Comparison of ENCODE assay signal across 31 cellular contexts in genomic region chr7:142983825-142984224, GRCh38. TPM values are rescaled to one million over a fixed set of nuclear protein-coding genes. Genes with fewer than 3 reads are reported as not detected.
"Had no signal": no experiment of that assay in that cellular context is flagged by ENCODE, and none has a peak within 500 bp of the region (broad histone marks: within the 10 kb centered on the region; RNA-seq: fewer than 3 reads in every experiment).

No MANE protein-coding gene starts in this region.

- H3K4me1 Mint-ChIP-seq: activated CD4-positive, alpha-beta memory T cell treated with anti-CD3 and anti-CD28 coated beads, Interleukin-2, amount 10 ng/mL, durations not matched to agents 7 days and 5 days; activated CD4-positive, alpha-beta T cell treated with anti-CD3 and anti-CD28 coated beads for 36 hours; activated T-helper 17 cell treated with anti-CD3 and anti-CD28 coated beads, Interleukin-2, amount 50 U/mL, for 72 hours; T-cell had no signal

- H3K36me3 Mint-ChIP-seq: activated naive CD8-positive, alpha-beta T cell; T-cell had no signal

- H3K9me3 Mint-ChIP-seq: activated CD4-positive, alpha-beta memory T cell treated with anti-CD3 and anti-CD28 coated beads, Interleukin-2, amount 10 ng/mL, durations not matched to agents 7 days and 5 days had no signal

- H3K36me3 ChIP-seq: brain microvascular endothelial cell, cardiac muscle cell had no signal

- DNase-seq: activated CD4-positive, alpha-beta memory T cell treated with anti-CD3 and anti-CD28 coated beads, Interleukin-2, amount 10 ng/mL, durations not matched to agents 7 days and 5 days; activated CD4-positive, alpha-beta T cell treated with anti-CD3 and anti-CD28 coated beads for 36 hours; activated CD4-positive, alpha-beta T cell treated with anti-CD3 and anti-CD28 coated beads, Interleukin-2, amount 50 U/mL, for 1 hour; activated gamma-delta T cell; activated naive CD4-positive, alpha-beta T cell treated with anti-CD3 and anti-CD28 coated beads for 36 hours; activated T-cell treated with anti-CD3 and anti-CD28 coated beads for 4 hours; activated T-cell treated with anti-CD3 and anti-CD28 coated beads, Interleukin-2, amount 50 U/mL, for 48 hours; amygdala; brain microvascular endothelial cell; Kasumi-1; NCI-H1092; NCI-H1417; NCI-H1930; NCI-H2107; NCI-H345; NCI-H510A; NCI-H526 treated with DMSO at 0.1 percent for 48 hours; NCI-H82; RPMI8226; T-cell had no signal

- H3K27ac Mint-ChIP-seq: activated CD4-positive, alpha-beta memory T cell treated with anti-CD3 and anti-CD28 coated beads, Interleukin-2, amount 10 ng/mL, durations not matched to agents 7 days and 5 days; activated CD4-positive, alpha-beta T cell treated with anti-CD3 and anti-CD28 coated beads for 36 hours; activated naive CD4-positive, alpha-beta T cell treated with anti-CD3 and anti-CD28 coated beads for 36 hours; activated naive CD8-positive, alpha-beta T cell; activated T-helper 17 cell treated with anti-CD3 and anti-CD28 coated beads, Interleukin-2, amount 50 U/mL, for 72 hours; T-cell had no signal

- H3K4me3 Mint-ChIP-seq: activated CD4-positive, alpha-beta memory T cell treated with anti-CD3 and anti-CD28 coated beads, Interleukin-2, amount 10 ng/mL, durations not matched to agents 7 days and 5 days; activated CD4-positive, alpha-beta T cell treated with anti-CD3 and anti-CD28 coated beads for 36 hours; activated naive CD4-positive, alpha-beta T cell treated with anti-CD3 and anti-CD28 coated beads for 36 hours; activated naive CD8-positive, alpha-beta T cell; activated T-helper 17 cell treated with anti-CD3 and anti-CD28 coated beads, Interleukin-2, amount 50 U/mL, for 72 hours; T-cell had no signal

- H3K4me3 ChIP-seq: cardiac muscle cell, SK-N-MC had no signal

- ATAC-seq: activated CD4-positive, alpha-beta T cell treated with anti-CD3 and anti-CD28 coated beads for 36 hours; activated T-helper 17 cell treated with anti-CD3 and anti-CD28 coated beads, Interleukin-2, amount 50 U/mL, for 72 hours; Panc1; Right ventricle myocardium inferior; T-cell had no signal

- H3K27ac ChIP-seq: brain microvascular endothelial cell, cardiac muscle cell, SK-N-MC, VCaP had no signal

- H3K27me3 ChIP-seq: brain microvascular endothelial cell, cardiac muscle cell had no signal

RNA-seq across cellular contexts. Expression of gene KEL, which starts 21.7 kb away (rescaled TPM):
- total RNA-seq: M059J had no signal

RNA-seq across cellular contexts. Expression of gene OR9A2, which starts 43.1 kb away (rescaled TPM):
- total RNA-seq: activated CD4-positive, alpha-beta memory T cell treated with anti-CD3 and anti-CD28 coated beads, Interleukin-2, amount 10 ng/mL, durations not matched to agents 7 days and 5 days; activated CD4-positive, alpha-beta T cell treated with anti-CD3 and anti-CD28 coated beads for 36 hours; activated CD8-positive, alpha-beta memory T cell treated with anti-CD3 and anti-CD28 coated beads for 36 hours; activated naive CD4-positive, alpha-beta T cell treated with anti-CD3 and anti-CD28 coated beads for 36 hours; M059J; Right ventricle myocardium inferior; T-cell; T-helper 2 cell treated with Interferon-gamma antibody and Interleukin-4, amounts not matched to agents 100 ng/mL and 5 ng/mL, for 36 hours had no signal
- polyA plus RNA-seq: cardiac muscle cell had no signal

RNA-seq across cellular contexts. Expression of gene LLCFC1, which starts 44.5 kb away (rescaled TPM):
- total RNA-seq: activated CD4-positive, alpha-beta memory T cell treated with anti-CD3 and anti-CD28 coated beads, Interleukin-2, amount 10 ng/mL, durations not matched to agents 7 days and 5 days; activated CD4-positive, alpha-beta T cell treated with anti-CD3 and anti-CD28 coated beads for 36 hours; activated CD8-positive, alpha-beta memory T cell treated with anti-CD3 and anti-CD28 coated beads for 36 hours; activated naive CD4-positive, alpha-beta T cell treated with anti-CD3 and anti-CD28 coated beads for 36 hours; activated T-helper 17 cell treated with anti-CD3 and anti-CD28 coated beads, Interleukin-2, amount 50 U/mL, for 72 hours; cardiac muscle cell; M059J; OCI-LY7; Right ventricle myocardium inferior; T-cell; T-helper 2 cell treated with Interferon-gamma antibody and Interleukin-4, amounts not matched to agents 100 ng/mL and 5 ng/mL, for 36 hours had no signal
- polyA plus RNA-seq: cardiac muscle cell had no signal

RNA-seq across cellular contexts. Expression of gene TRPV5, which starts 50.3 kb away (rescaled TPM):
- total RNA-seq: activated CD4-positive, alpha-beta memory T cell treated with anti-CD3 and anti-CD28 coated beads, Interleukin-2, amount 10 ng/mL, durations not matched to agents 7 days and 5 days; activated CD4-positive, alpha-beta T cell treated with anti-CD3 and anti-CD28 coated beads for 36 hours; activated CD8-positive, alpha-beta memory T cell treated with anti-CD3 and anti-CD28 coated beads for 36 hours; activated naive CD4-positive, alpha-beta T cell treated with anti-CD3 and anti-CD28 coated beads for 36 hours; cardiac muscle cell; M059J; Right ventricle myocardium inferior; T-cell; T-helper 2 cell treated with Interferon-gamma antibody and Interleukin-4, amounts not matched to agents 100 ng/mL and 5 ng/mL, for 36 hours had no signal
- polyA plus RNA-seq: cardiac muscle cell had no signal
